24 cellular contexts compared by ENCODE assay signal in the genomic region with DNA sequence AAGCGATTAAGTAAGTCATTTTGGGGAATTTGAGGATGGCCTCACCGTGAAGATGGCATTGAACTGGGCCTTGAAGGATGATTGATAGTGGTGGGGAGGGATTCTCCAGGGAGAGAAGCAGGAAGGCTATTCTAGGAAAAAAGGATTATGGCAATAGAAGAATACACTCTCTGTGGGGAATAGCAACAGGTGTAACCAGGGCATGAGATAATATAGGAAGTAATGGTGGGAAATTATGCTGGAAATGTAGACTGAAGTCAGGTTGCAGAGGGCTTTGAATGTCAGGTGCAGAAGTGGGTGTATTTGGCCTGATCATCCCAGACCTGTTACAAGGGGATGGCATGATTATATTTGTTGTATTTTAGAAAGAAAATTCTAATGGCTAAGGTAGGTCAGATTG. TPM values are rescaled to one million over a fixed set of nuclear protein-coding genes. Genes with fewer than 3 reads are reported as not detected.
"Had no signal": no experiment of that assay in that cellular context is flagged by ENCODE, and none has a peak within 500 bp of the region (broad histone marks: within the 10 kb centered on the region; RNA-seq: fewer than 3 reads in every experiment).

No MANE protein-coding gene starts in this region.

- FAIRE-seq: HTR-8/SVneo had no signal

- H3K27ac ChIP-seq: HL-60, RWPE1 had no signal

- ATAC-seq: Panc1, PC-3, T-cell had no signal

- H3K4me2 ChIP-seq: SK-N-SH had no signal

- DNase-seq: Karpas-422, KG1, MG63, NCI-H1092, NCI-H1105 treated with DMSO at 0.1 percent for 48 hours, NCI-H1417 treated with DMSO at 0.1 percent for 48 hours, NCI-H1694, NCI-H187 treated with DMSO at 0.1 percent for 48 hours, NCI-H2029 treated with DMSO at 0.1 percent for 48 hours, NCI-H2171 treated with DMSO at 0.1 percent for 48 hours, NCI-H524, NCI-H526 treated with DMSO at 0.1 percent for 48 hours, NCI-H748 treated with DMSO at 0.1 percent for 48 hours, PC-3, SHP77, SK-N-SH, SW 1271, T-cell had no signal

- H3K27ac Mint-ChIP-seq: T-cell had no signal

- H3K4me3 Mint-ChIP-seq: T-cell had no signal

- H3K9me3 ChIP-seq: MG63, SK-N-SH had no signal

- H3K9ac ChIP-seq: SK-N-SH had no signal

- H3K4me1 Mint-ChIP-seq: T-cell had no signal

- H3K36me3 Mint-ChIP-seq: T-cell had no signal

- H3K36me3 ChIP-seq: MG63 had no signal

- H3K4me3 ChIP-seq: MG63 had no signal

- H3K27me3 ChIP-seq: MG63 had no signal

RNA-seq across cellular contexts. Expression of gene ANO4, which starts 4.6 kb away (rescaled TPM):
- total RNA-seq: NCI-H460, OCI-LY7, PC-3 had no signal
